In genomic region chr9:100397867-100398266, GRCh38 we compare ENCODE assay signal across 15 cellular contexts. TPM values are rescaled to one million over a fixed set of nuclear protein-coding genes. Genes with fewer than 3 reads are reported as not detected.
DNase-seq lines count a peak whose midpoint lies in the region; ATAC-seq and TF ChIP-seq lines count a peak whose summit lies in the region.
"Had no signal": no experiment of that assay in that cellular context is flagged by ENCODE, and none has a peak within 500 bp of the region (broad histone marks: within the 10 kb centered on the region; RNA-seq: fewer than 3 reads in every experiment).

No MANE protein-coding gene starts in this region.

- no peaks in the 10 kb centered on the region for H3K79me2 ChIP-seq in GM23338 (replicated peaks; ENCODE audit: insufficient read depth)

- peak; percentile 50 for DNase-seq in DMS 273 (lab: John Stamatoyannopoulos, UW; ENCODE audit: unreplicated experiment)
- DNase-seq in GM23338 (ENCODE audit: low spot score): no peak
- peak; percentile 77 for DNase-seq in NCI-H524 treated with DMSO at 0.1 percent for 48 hours (lab: John Stamatoyannopoulos, UW)
- DNase-seq in WTC11 (ENCODE audit: low spot score): no peak
- no peak for DNase-seq in adrenal gland
- DNase-seq in KG1 (lab: John Stamatoyannopoulos, UW): no peak
- DNase-seq in DMS79 treated with DMSO at 0.1 percent for 48 hours (lab: John Stamatoyannopoulos, UW): no peak
- DNase-seq: Caco-2; CD8-positive, alpha-beta memory T cell; DMS79; EL; GM23248; H9 had no signal

- no peaks in the 10 kb centered on the region for H3K27me3 ChIP-seq in GM23338 (ENCODE audit: insufficient read depth)
- H3K27me3 ChIP-seq in adrenal gland: no peaks in the 10 kb centered on the region

- H3K27ac Mint-ChIP-seq in GM23338 (peak overlapping the region; percentile 27; the same call in 1 of the 2 replicates), WTC11 (peak overlapping the region; percentile 21; the same call in 1 of the 2 replicates)
- H3K27ac Mint-ChIP-seq: CD14-positive monocyte; CD8-positive, alpha-beta memory T cell had no signal

- no peaks in the 10 kb centered on the region for H3K9me3 ChIP-seq in adrenal gland (replicated peaks in 1 of 3)
- H3K9me3 ChIP-seq: A549, Caco-2 had no signal

- TF ChIP-seq POLR2A in adrenal gland (IDR thresholded peaks at IDR 0.05): no peak

- CTCF ChIA-PET in WTC11 (lab: Charles Lee): no interaction called here

- 0 out of 2 replicates have a peak overlapping the region, but pooled peaks have one; percentile 12 for H3K4me2 ChIP-seq in GM23338
- H3K4me2 ChIP-seq: A549 had no signal

- H3K27me3 Mint-ChIP-seq in GM23338 (ENCODE audit: insufficient read depth, low read depth, poor library complexity): peaks cover 4% of the 10 kb centered on the region
- H3K27me3 Mint-ChIP-seq in WTC11 (ENCODE audit: low read depth): no peaks in the 10 kb centered on the region; the same call in 1 of the 2 replicates

- 0 out of 2 replicates have a peak, but pooled peaks cover 3% of the 10 kb centered on the region for H3F3A ChIP-seq in GM23338 (replicated peaks; ENCODE audit: low read depth)

- no peaks in the 10 kb centered on the region for H3K9me2 ChIP-seq in GM23338 (ENCODE audit: insufficient read depth)

- 58 to 60% (median 59%) methylated on average over 1 of the region's 1 CpG for WGBS in adrenal gland, 4 donors

- TF ChIP-seq CTCF in GM23338 (conservative IDR thresholded peaks at IDR 0.05; ENCODE audit: low read depth in 2 of 2): no peak
- TF ChIP-seq CTCF in WTC11 (IDR thresholded peaks at IDR 0.05): no peak
- TF ChIP-seq CTCF in adrenal gland (IDR thresholded peaks at IDR 0.05): no peak

- H4K20me1 ChIP-seq in GM23338 (replicated peaks; ENCODE audit: insufficient read depth): no peaks in the 10 kb centered on the region

- POLR2A ChIA-PET in WTC11 (lab: Charles Lee): no interaction called here

- H3K9me3 Mint-ChIP-seq in GM23338: peaks cover 11% of the 10 kb centered on the region
- H3K9me3 Mint-ChIP-seq in WTC11: peaks cover 21% of the 10 kb centered on the region
- H3K9me3 Mint-ChIP-seq: CD8-positive, alpha-beta memory T cell had no signal

- H3K4me1 ChIP-seq in GM23338 (ENCODE audit: insufficient read depth): peaks cover 11% of the 10 kb centered on the region; the same call in 1 of the 2 replicates
- no peaks in the 10 kb centered on the region for H3K4me1 ChIP-seq in adrenal gland (replicated peaks in 1 of 2)
- H3K4me1 ChIP-seq: A549, Caco-2 had no signal

- H3K4me3 ChIP-seq in GM23338 (no peak overlapping the region), adrenal gland (no peak overlapping the region)
- H3K4me3 ChIP-seq: A549, GM23248 had no signal

- intact Hi-C loops in adrenal gland (cut with DNase I): no loop called here

- H3K36me3 ChIP-seq in GM23338 (ENCODE audit: insufficient read depth) (no peaks in the 10 kb centered on the region), adrenal gland (replicated peaks in 1 of 2) (no peaks in the 10 kb centered on the region)

- H3K27ac ChIP-seq in GM23338 (ENCODE audit: low read depth) (no peak overlapping the region), adrenal gland (no peak overlapping the region)
- H3K27ac ChIP-seq: A549, GM23248 had no signal

- peaks cover 10% of the 10 kb centered on the region; the same call in 2 of the 3 replicates for H3K4me1 Mint-ChIP-seq in GM23338
- peaks cover 14% of the 10 kb centered on the region for H3K4me1 Mint-ChIP-seq in WTC11
- H3K4me1 Mint-ChIP-seq: CD8-positive, alpha-beta memory T cell had no signal

- H2AFZ ChIP-seq in GM23338: no peak overlapping the region
- H2AFZ ChIP-seq: GM23248 had no signal

- H3K4me3 Mint-ChIP-seq in GM23338 (no peak overlapping the region), WTC11 (no peak overlapping the region)
- H3K4me3 Mint-ChIP-seq: CD14-positive monocyte; CD8-positive, alpha-beta memory T cell; H9 had no signal

- H3K36me3 Mint-ChIP-seq in GM23338 (ENCODE audit: low read depth) (peaks cover 16% of the 10 kb centered on the region), WTC11 (peaks cover 18% of the 10 kb centered on the region)

- ATAC-seq in GM23338: no peak; the same call in 1 of the 3 replicates
- no peak for ATAC-seq in WTC11
- ATAC-seq: A549 had no signal

TF ChIP-seq in GM23338, 12 proteins besides CTCF, POLR2A, EP300 and RAD21 (continues in another document):
- TF ChIP-seq ZNF114 (CRISPR knock-in tag; IDR thresholded peaks at IDR 0.05) (no peak), NANOG (IDR thresholded peaks at IDR 0.05; ENCODE audit: borderline replicate concordance) (no peak), POLR2AphosphoS5 (IDR thresholded peaks at IDR 0.05; ENCODE audit: low read depth) (no peak)

TF ChIP-seq in WTC11, 78 proteins besides CTCF, POLR2A, EP300 and RAD21 (continues in another document):
- TF ChIP-seq, protein P1, sequence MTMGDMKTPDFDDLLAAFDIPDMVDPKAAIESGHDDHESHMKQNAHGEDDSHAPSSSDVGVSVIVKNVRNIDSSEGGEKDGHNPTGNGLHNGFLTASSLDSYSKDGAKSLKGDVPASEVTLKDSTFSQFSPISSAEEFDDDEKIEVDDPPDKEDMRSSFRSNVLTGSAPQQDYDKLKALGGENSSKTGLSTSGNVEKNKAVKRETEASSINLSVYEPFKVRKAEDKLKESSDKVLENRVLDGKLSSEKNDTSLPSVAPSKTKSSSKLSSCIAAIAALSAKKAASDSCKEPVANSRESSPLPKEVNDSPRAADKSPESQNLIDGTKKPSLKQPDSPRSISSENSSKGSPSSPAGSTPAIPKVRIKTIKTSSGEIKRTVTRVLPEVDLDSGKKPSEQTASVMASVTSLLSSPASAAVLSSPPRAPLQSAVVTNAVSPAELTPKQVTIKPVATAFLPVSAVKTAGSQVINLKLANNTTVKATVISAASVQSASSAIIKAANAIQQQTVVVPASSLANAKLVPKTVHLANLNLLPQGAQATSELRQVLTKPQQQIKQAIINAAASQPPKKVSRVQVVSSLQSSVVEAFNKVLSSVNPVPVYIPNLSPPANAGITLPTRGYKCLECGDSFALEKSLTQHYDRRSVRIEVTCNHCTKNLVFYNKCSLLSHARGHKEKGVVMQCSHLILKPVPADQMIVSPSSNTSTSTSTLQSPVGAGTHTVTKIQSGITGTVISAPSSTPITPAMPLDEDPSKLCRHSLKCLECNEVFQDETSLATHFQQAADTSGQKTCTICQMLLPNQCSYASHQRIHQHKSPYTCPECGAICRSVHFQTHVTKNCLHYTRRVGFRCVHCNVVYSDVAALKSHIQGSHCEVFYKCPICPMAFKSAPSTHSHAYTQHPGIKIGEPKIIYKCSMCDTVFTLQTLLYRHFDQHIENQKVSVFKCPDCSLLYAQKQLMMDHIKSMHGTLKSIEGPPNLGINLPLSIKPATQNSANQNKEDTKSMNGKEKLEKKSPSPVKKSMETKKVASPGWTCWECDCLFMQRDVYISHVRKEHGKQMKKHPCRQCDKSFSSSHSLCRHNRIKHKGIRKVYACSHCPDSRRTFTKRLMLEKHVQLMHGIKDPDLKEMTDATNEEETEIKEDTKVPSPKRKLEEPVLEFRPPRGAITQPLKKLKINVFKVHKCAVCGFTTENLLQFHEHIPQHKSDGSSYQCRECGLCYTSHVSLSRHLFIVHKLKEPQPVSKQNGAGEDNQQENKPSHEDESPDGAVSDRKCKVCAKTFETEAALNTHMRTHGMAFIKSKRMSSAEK (CRISPR knock-in tag; IDR thresholded peaks at IDR 0.05; ENCODE audit: borderline replicate concordance): no peak
- TF ChIP-seq ZSCAN18 (CRISPR knock-in tag; IDR thresholded peaks at IDR 0.05) (no peak), GABPB1 (CRISPR knock-in tag; IDR thresholded peaks at IDR 0.05) (no peak), RELA (CRISPR knock-in tag; IDR thresholded peaks at IDR 0.05; ENCODE audit: borderline replicate concordance) (no peak), ETV6 (CRISPR knock-in tag; IDR thresholded peaks at IDR 0.05) (no peak), NR1H2 (CRISPR knock-in tag; IDR thresholded peaks at IDR 0.05) (no peak)
- TF ChIP-seq, protein P2, sequence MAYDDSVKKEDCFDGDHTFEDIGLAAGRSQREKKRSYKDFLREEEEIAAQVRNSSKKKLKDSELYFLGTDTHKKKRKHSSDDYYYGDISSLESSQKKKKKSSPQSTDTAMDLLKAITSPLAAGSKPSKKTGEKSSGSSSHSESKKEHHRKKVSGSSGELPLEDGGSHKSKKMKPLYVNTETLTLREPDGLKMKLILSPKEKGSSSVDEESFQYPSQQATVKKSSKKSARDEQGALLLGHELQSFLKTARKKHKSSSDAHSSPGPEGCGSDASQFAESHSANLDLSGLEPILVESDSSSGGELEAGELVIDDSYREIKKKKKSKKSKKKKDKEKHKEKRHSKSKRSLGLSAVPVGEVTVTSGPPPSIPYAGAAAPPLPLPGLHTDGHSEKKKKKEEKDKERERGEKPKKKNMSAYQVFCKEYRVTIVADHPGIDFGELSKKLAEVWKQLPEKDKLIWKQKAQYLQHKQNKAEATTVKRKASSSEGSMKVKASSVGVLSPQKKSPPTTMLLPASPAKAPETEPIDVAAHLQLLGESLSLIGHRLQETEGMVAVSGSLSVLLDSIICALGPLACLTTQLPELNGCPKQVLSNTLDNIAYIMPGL (CRISPR knock-in tag; IDR thresholded peaks at IDR 0.05): no peak

RNA-seq across cellular contexts. Expression of gene MSANTD3, which starts 29.1 kb away (rescaled TPM):
- 30.6 and 34.5 TPM in 2 replicates for total RNA-seq in GM23338 (2014; rRNA removed; shearing (Covaris generic))
- 19.0 and 19.7 TPM in 2 replicates for polyA plus RNA-seq in GM23338 (2016; fragmentation: Nextera tagmentation; extraction: Ambion mirVana)
- 28.9 to 30.3 TPM (median 30.2 TPM) in 3 replicates for total RNA-seq in WTC11 (2021)
- total RNA-seq in adrenal gland: 10 to 100 TPM; 10.8 to 37.9 (median 19.7) TPM
- 10 to 100 TPM; 10.5 to 16.5 (median 13.7) TPM for polyA plus RNA-seq in adrenal gland

RNA-seq across cellular contexts. Expression of gene TEX10, which starts 45.1 kb away (rescaled TPM):
- 98.7 and 102 TPM in 2 replicates for total RNA-seq in GM23338 (2014; rRNA removed; shearing (Covaris generic))
- polyA plus RNA-seq in GM23338 (2016; fragmentation: Nextera tagmentation; extraction: Ambion mirVana): 28.5 and 35.0 TPM in 2 replicates
- total RNA-seq in WTC11 (2021): 47.6 to 64.7 TPM (median 50.5 TPM) in 3 replicates
- total RNA-seq in adrenal gland: 10 to 100 TPM in 5 of 8 donors, 1 to 10 TPM in 3; 5.9 to 17.1 (median 10.9) TPM
- 10 to 100 TPM in 1 of 3 donors, 1 to 10 TPM in 2; 6.7 to 11.8 (median 9.6) TPM for polyA plus RNA-seq in adrenal gland

Comparison
In these comparisons a context has a peak if more than half of its experiments do, and no peak if none do; other contexts are left out.
1. DNase-seq: peak in DMS 273 (single experiment) and NCI-H524 treated with DMSO at 0.1 percent for 48 hours (single experiment); none in GM23338 (single experiment), WTC11 (single experiment), adrenal gland (0 of 7), KG1 (single experiment) and DMS79 treated with DMSO at 0.1 percent for 48 hours (single experiment).